In the genomic region with DNA sequence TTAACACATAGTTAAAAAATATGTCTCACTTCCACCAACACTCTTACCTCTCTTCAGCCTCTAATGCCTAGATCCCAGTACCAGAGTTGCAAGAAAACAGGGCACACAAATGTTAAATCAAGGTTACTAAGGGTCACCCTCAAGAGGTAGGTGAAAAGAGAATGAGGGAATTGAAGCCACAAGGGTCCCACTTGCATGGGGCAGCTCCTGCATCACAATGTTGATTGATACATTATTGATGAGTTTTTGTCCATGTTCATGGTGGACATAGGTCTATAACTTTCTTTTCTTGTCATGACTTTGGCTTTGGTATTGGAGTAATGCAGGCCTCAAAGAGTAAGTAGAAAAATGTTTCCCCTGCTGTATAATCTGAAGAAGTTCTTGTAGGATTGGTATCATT, we compare ENCODE assay signal across 6 cellular contexts.
"Had no signal": no experiment of that assay in that cellular context is flagged by ENCODE, and none has a peak within 500 bp of the region (broad histone marks: within the 10 kb centered on the region; RNA-seq: fewer than 3 reads in every experiment).

No MANE protein-coding gene starts in this region.

- H3K27ac Mint-ChIP-seq: GM23338, H9 had no signal

- H3K4me3 ChIP-seq: GM23338 had no signal

- H3K4me1 Mint-ChIP-seq: GM23338, H9 had no signal

- DNase-seq: H9, HCEC 1CT, KG1 had no signal

- H3K4me3 Mint-ChIP-seq: GM23338, H9 had no signal

- H3K9me3 Mint-ChIP-seq: GM23338, H9, IgD-negative memory B cell had no signal

- H3K4me2 ChIP-seq: GM23338 had no signal

- H3K36me3 Mint-ChIP-seq: IgD-negative memory B cell had no signal

- ATAC-seq: GM23338, HepG2 had no signal

- H2AFZ ChIP-seq: GM23338 had no signal
